In the genomic region with DNA sequence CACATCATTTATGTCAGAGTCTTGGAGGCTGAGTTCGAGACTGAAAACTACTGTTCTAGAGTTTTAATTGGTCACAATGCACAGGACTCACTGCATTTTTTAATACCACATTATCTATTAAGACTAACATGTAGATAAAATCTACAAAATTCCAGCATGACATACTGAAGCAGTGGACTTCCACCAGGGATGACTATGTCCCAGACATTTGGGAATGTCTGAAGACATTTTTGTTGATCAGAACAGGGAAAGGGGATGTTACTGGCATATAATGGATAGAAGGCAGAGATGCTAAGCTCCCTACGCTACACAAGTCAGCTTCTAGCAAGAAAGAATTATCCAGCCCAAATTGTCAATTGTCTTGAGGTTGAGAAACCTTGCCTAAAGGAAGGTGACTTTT, we compare ENCODE assay signal across 24 cellular contexts.
DNase-seq lines count a peak whose midpoint lies in the region; TF ChIP-seq lines count a peak whose summit lies in the region.
"Had no signal": no experiment of that assay in that cellular context is flagged by ENCODE, and none has a peak within 500 bp of the region (broad histone marks: within the 10 kb centered on the region; RNA-seq: fewer than 3 reads in every experiment).

No MANE protein-coding gene starts in this region.

- no peak overlapping the region for H3K4me3 Mint-ChIP-seq in activated CD4-positive, alpha-beta memory T cell treated with anti-CD3 and anti-CD28 coated beads for 36 hours
- H3K4me3 Mint-ChIP-seq: CD14-positive monocyte; CD4-positive, alpha-beta memory T cell; CD4-positive, CD25-positive, alpha-beta regulatory T cell; CD8-positive, alpha-beta memory T cell had no signal

- in situ Hi-C loops in GM23248 (cut with MboI), result no loop called here

- no peaks in the 10 kb centered on the region for H3K9me3 Mint-ChIP-seq in activated CD4-positive, alpha-beta memory T cell treated with anti-CD3 and anti-CD28 coated beads for 36 hours
- H3K9me3 Mint-ChIP-seq: CD4-positive, alpha-beta memory T cell; CD8-positive, alpha-beta memory T cell had no signal

- no peak overlapping the region for H3K4ac ChIP-seq in trophoblast cell (ENCODE audit: low read depth, low read length)

- peaks cover 7% of the 10 kb centered on the region for H3K27me3 Mint-ChIP-seq in activated CD4-positive, alpha-beta memory T cell treated with anti-CD3 and anti-CD28 coated beads for 36 hours

- no peak overlapping the region for H3K18ac ChIP-seq in trophoblast cell (ENCODE audit: low read length)

- H3K27ac Mint-ChIP-seq in activated CD4-positive, alpha-beta memory T cell treated with anti-CD3 and anti-CD28 coated beads for 36 hours, result no peak overlapping the region
- H3K27ac Mint-ChIP-seq: CD14-positive monocyte; CD4-positive, alpha-beta memory T cell; CD4-positive, CD25-positive, alpha-beta regulatory T cell; CD8-positive, alpha-beta memory T cell had no signal

- no peaks in the 10 kb centered on the region for H4K20me1 ChIP-seq in GM23248 (ENCODE audit: insufficient read depth)
- H4K20me1 ChIP-seq in SK-N-SH (ENCODE audit: insufficient read depth), result no peaks in the 10 kb centered on the region
- H4K20me1 ChIP-seq: BLaER1 had no signal

- no peak overlapping the region for H2BK5ac ChIP-seq in trophoblast cell (ENCODE audit: low read depth, low read length, poor library complexity)

- H2BK120ac ChIP-seq in trophoblast cell (ENCODE audit: insufficient read depth, low read length, poor library complexity), result no peak overlapping the region

- H3K9me2 ChIP-seq in GM23248 (ENCODE audit: insufficient read depth) (no peaks in the 10 kb centered on the region), SK-N-SH (no peaks in the 10 kb centered on the region)

- no peak overlapping the region for H3K9ac ChIP-seq in GM23248
- no peak overlapping the region for H3K9ac ChIP-seq in SK-N-SH
- H3K9ac ChIP-seq in trophoblast cell (ENCODE audit: low read length), result no peak overlapping the region
- H3K9ac ChIP-seq: BLaER1 had no signal

- no peak overlapping the region for H2AK5ac ChIP-seq in trophoblast cell (ENCODE audit: low read length)

- H3K4me1 ChIP-seq in GM23248 (ENCODE audit: insufficient read depth) (peaks cover 7% of the 10 kb centered on the region; the same call in 1 of the 2 replicates), SK-N-SH (ENCODE audit: control insufficient read depth in 1 of 2, insufficient read depth in 2 of 2, low read depth in 1 of 2, low read length in 1 of 2) (peaks cover 10 to 21% of the 10 kb centered on the region in 2 experiments; a peak in 3 of 4 replicates), trophoblast cell (ENCODE audit: control insufficient read depth in 1 of 2, insufficient read depth in 2 of 2, low read length in 2 of 2) (peaks cover 2 to 6% of the 10 kb centered on the region in 2 experiments)
- H3K4me1 ChIP-seq: BLaER1 had no signal

- H4K91ac ChIP-seq in trophoblast cell (ENCODE audit: low read depth, low read length), result no peak overlapping the region

- H2BK12ac ChIP-seq in trophoblast cell (ENCODE audit: low read length), result no peak overlapping the region

- H3K9me3 ChIP-seq in GM23248 (ENCODE audit: low read depth) (no peaks in the 10 kb centered on the region), SK-N-SH (no peaks in the 10 kb centered on the region), trophoblast cell (ENCODE audit: insufficient read depth, low read depth, low read length) (no peaks in the 10 kb centered on the region)
- H3K9me3 ChIP-seq: BE2C, BLaER1 had no signal

- POLR2A ChIA-PET in SK-N-SH (lab: Yijun Ruan, JAX), result no interaction called here
- POLR2A ChIA-PET in activated CD4-positive, alpha-beta memory T cell treated with anti-CD3 and anti-CD28 coated beads for 36 hours (lab: Charles Lee), result no interaction called here

- TF ChIP-seq RAD21 in SK-N-SH (IDR thresholded peaks at IDR 0.05; ENCODE audit: low read length), result no peak

- H3K4me2 ChIP-seq in GM23248 (ENCODE audit: unreplicated experiment) (no peak overlapping the region), SK-N-SH (no peak overlapping the region), trophoblast cell (ENCODE audit: low read length) (no peak overlapping the region)
- H3K4me2 ChIP-seq: BLaER1 had no signal

- H4K12ac ChIP-seq in trophoblast cell (ENCODE audit: low read depth, low read length), result no peak overlapping the region

- CTCF ChIA-PET in SK-N-SH (lab: Yijun Ruan, JAX), result interaction anchor here (1.0 to 2.2 kb wide), 3 partner anchors 10 to 564 kb away, joined by 3 to 17 read pairs (median 4); no protein-coding TSS in a partner anchor
- CTCF ChIA-PET in activated CD4-positive, alpha-beta memory T cell treated with anti-CD3 and anti-CD28 coated beads for 36 hours (lab: Charles Lee), result no interaction called here

- H3K36me3 ChIP-seq in GM23248 (ENCODE audit: low read depth) (no peaks in the 10 kb centered on the region), SK-N-SH (replicated peaks in 1 of 2; ENCODE audit: control insufficient read depth in 1 of 2, insufficient read depth in 2 of 2, low read length in 1 of 2) (no peaks in the 10 kb centered on the region), trophoblast cell (ENCODE audit: control insufficient read depth in 1 of 2, insufficient read depth in 2 of 2, low read length in 2 of 2) (no peaks in the 10 kb centered on the region)
- H3K36me3 ChIP-seq: BE2C, BLaER1 had no signal

- no peak for TF ChIP-seq EP300 in SK-N-SH (IDR thresholded peaks at IDR 0.05; ENCODE audit: borderline replicate concordance in 1 of 2, low read depth in 1 of 2, low read length in 1 of 2)

- no peaks in the 10 kb centered on the region for H3K79me2 ChIP-seq in GM23248 (ENCODE audit: insufficient read depth)
- no peaks in the 10 kb centered on the region for H3K79me2 ChIP-seq in SK-N-SH (ENCODE audit: insufficient read depth)
- H3K79me2 ChIP-seq in trophoblast cell (ENCODE audit: control insufficient read depth, insufficient read depth, low read length, poor library complexity), result no peaks in the 10 kb centered on the region

- no peak overlapping the region for H3K23ac ChIP-seq in trophoblast cell (ENCODE audit: low read length)

- H3F3A ChIP-seq in GM23248 (ENCODE audit: insufficient read depth) (no peaks in the 10 kb centered on the region), SK-N-SH (replicated peaks; ENCODE audit: insufficient read depth) (no peaks in the 10 kb centered on the region)

- intact Hi-C loops in activated CD4-positive, alpha-beta memory T cell treated with anti-CD3 and anti-CD28 coated beads for 36 hours (cut with micrococcal nuclease), result no loop called here

- no peak for TF ChIP-seq CTCF in SK-N-SH (IDR thresholded peaks at IDR 0.05)

- H4K8ac ChIP-seq in trophoblast cell (ENCODE audit: low read depth, low read length), result no peak overlapping the region

- H3K27ac ChIP-seq in GM23248 (no peak overlapping the region), SK-N-SH (ENCODE audit: low read depth in 2 of 2, low read length in 1 of 2) (peak overlapping the region; percentile 35 to 60), trophoblast cell (ENCODE audit: low read depth, low read length) (no peak overlapping the region)
- H3K27ac ChIP-seq: BLaER1 had no signal

- 65 to 66% methylated on average over 2 of the region's 2 CpGs for WGBS in GM23248 (ENCODE audit: low coverage in 1 of 2, low lambda C conversion rate in 2 of 2, missing lambda C conversion rate in 2 of 2), 2 experiments
- WGBS in SK-N-SH (ENCODE audit: low lambda C conversion rate), result 78% methylated on average over 2 of the region's 2 CpGs
- no CpG with 5 or more reads among the region's 2 CpGs for WGBS in trophoblast cell (ENCODE audit: extremely low coverage, insufficient coverage, insufficient read length)

- H3K4me1 Mint-ChIP-seq in activated CD4-positive, alpha-beta memory T cell treated with anti-CD3 and anti-CD28 coated beads for 36 hours (ENCODE audit: low read depth), result no peaks in the 10 kb centered on the region
- H3K4me1 Mint-ChIP-seq: CD4-positive, alpha-beta memory T cell; CD4-positive, CD25-positive, alpha-beta regulatory T cell; CD8-positive, alpha-beta memory T cell had no signal

- H3K4me3 ChIP-seq in GM23248 (no peak overlapping the region), SK-N-SH (ENCODE audit: low read depth in 2 of 2, low read length in 1 of 2) (no peak overlapping the region), trophoblast cell (ENCODE audit: low read depth, low read length) (no peak overlapping the region)
- H3K4me3 ChIP-seq: BLaER1 had no signal

- no peaks in the 10 kb centered on the region for H3K36me3 Mint-ChIP-seq in activated CD4-positive, alpha-beta memory T cell treated with anti-CD3 and anti-CD28 coated beads for 36 hours
- H3K36me3 Mint-ChIP-seq: CD14-positive monocyte; CD4-positive, alpha-beta memory T cell; CD4-positive, CD25-positive, alpha-beta regulatory T cell; CD8-positive, alpha-beta memory T cell had no signal

- H3K14ac ChIP-seq in trophoblast cell (ENCODE audit: low read length), result no peak overlapping the region

- H3K79me1 ChIP-seq in trophoblast cell (ENCODE audit: low read length), result no peaks in the 10 kb centered on the region

- no peaks in the 10 kb centered on the region for H3K27me3 ChIP-seq in GM23248 (replicated peaks; ENCODE audit: insufficient read depth)
- no peaks in the 10 kb centered on the region for H3K27me3 ChIP-seq in SK-N-SH (ENCODE audit: insufficient read depth)
- H3K27me3 ChIP-seq in trophoblast cell (ENCODE audit: insufficient read depth, low read length), result no peaks in the 10 kb centered on the region
- H3K27me3 ChIP-seq: BE2C, BLaER1 had no signal

- peak; percentile 69 for DNase-seq in EH (ENCODE audit: low read depth)
- DNase-seq in GM23248, result peak; percentile 22
- no peak for DNase-seq in SK-N-SH
- peak; percentile 44 to 84 for DNase-seq in trophoblast cell
- DNase-seq in epidermal melanocyte (ENCODE audit: insufficient read length, low spot score), result no peak
- no peak for DNase-seq in glomerular visceral epithelial cell (ENCODE audit: extremely low spot score)
- no peak for DNase-seq in activated CD4-positive, alpha-beta memory T cell treated with anti-CD3 and anti-CD28 coated beads for 36 hours
- no peak for DNase-seq in anterior cingulate cortex (lab: John Stamatoyannopoulos, UW)
- DNase-seq: 8988T; ACHN; C1 segment of cervical spinal cord; CD4-positive, alpha-beta memory T cell; CD4-positive, CD25-positive, alpha-beta regulatory T cell; CD8-positive, alpha-beta memory T cell; COR-L47; DMS 273 treated with DMSO at 0.1 percent for 48 hours; DMS153; DMS53; DMS79; DND-41; GF-D8 had no signal

- no peak overlapping the region for H2AFZ ChIP-seq in GM23248
- no peak overlapping the region for H2AFZ ChIP-seq in SK-N-SH (ENCODE audit: low read depth)
- H2AFZ ChIP-seq in trophoblast cell (ENCODE audit: insufficient read depth, low read length, poor library complexity), result no peak overlapping the region

TF ChIP-seq in SK-N-SH, 30 proteins besides CTCF, POLR2A, EP300 and RAD21 (continues in another document):
- TF ChIP-seq GABPA (IDR thresholded peaks at IDR 0.05; ENCODE audit: low read depth) (no peak), ELF1 (IDR thresholded peaks at IDR 0.05) (no peak)

Comparison
In these comparisons a context has a peak if more than half of its experiments do, and no peak if none do; other contexts are left out.
1. DNase-seq: peak in EH (single experiment), GM23248 (single experiment) and trophoblast cell (2 of 2); none in SK-N-SH (single experiment), epidermal melanocyte (single experiment), glomerular visceral epithelial cell (single experiment), activated CD4-positive, alpha-beta memory T cell treated with anti-CD3 and anti-CD28 coated beads for 36 hours (single experiment) and anterior cingulate cortex (0 of 58).
2. H3K27ac ChIP-seq: peak in SK-N-SH (2 of 2); none in GM23248 (single experiment) and trophoblast cell (single experiment).